8 cellular contexts compared by ENCODE assay signal in the genomic region with DNA sequence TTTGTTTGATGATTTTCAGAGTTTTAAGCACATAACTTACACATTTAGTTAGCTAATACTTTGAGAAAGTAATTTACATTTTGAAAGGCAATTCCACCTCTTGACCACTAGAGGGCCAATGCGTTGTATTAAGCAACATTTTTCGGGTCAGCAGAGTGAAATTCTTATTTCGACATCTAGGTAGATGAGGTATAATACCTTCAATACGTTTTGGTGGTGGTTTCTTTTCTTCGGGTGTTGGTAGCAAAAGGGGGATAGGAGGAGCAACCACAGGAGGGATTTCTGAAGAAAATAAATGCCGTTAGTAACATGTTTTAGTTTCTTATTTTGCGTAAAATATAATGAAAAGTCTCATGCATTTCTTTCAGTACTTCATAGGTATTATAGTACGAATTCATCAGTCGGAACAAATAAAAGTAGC.
DNase-seq lines count a peak whose midpoint lies in the region; ATAC-seq, FAIRE-seq and TF ChIP-seq lines count a peak whose summit lies in the region.

No MANE protein-coding gene starts in this region.

- no peak overlapping the region for H2AFZ ChIP-seq in KMS-11 (ENCODE audit: low read depth)
- no peak overlapping the region for H2AFZ ChIP-seq in astrocyte (ENCODE audit: low read depth, low read length)

- no peak overlapping the region for H3K4me2 ChIP-seq in KMS-11
- H3K4me2 ChIP-seq in astrocyte (ENCODE audit: low read length), result no peak overlapping the region

- no peak overlapping the region for H3K4me3 Mint-ChIP-seq in astrocyte (ENCODE audit: unreplicated experiment)
- H3K4me3 Mint-ChIP-seq in effector memory CD8-positive, alpha-beta T cell, result no peak overlapping the region

- no peaks in the 10 kb centered on the region for H3K4me1 ChIP-seq in cardiac muscle cell (ENCODE audit: low read depth)
- H3K4me1 ChIP-seq in KMS-11 (ENCODE audit: low read depth, poor library complexity, severe bottlenecking), result no peaks in the 10 kb centered on the region
- H3K4me1 ChIP-seq in astrocyte (ENCODE audit: insufficient read depth, low read length), result no peaks in the 10 kb centered on the region

- no peak overlapping the region for H3K27ac Mint-ChIP-seq in astrocyte (ENCODE audit: unreplicated experiment)
- H3K27ac Mint-ChIP-seq in effector memory CD8-positive, alpha-beta T cell, result no peak overlapping the region

- H3K27ac ChIP-seq in cardiac muscle cell, result peak overlapping the region; percentile 52
- H3K27ac ChIP-seq in KMS-11, result no peak overlapping the region
- H3K27ac ChIP-seq in astrocyte (ENCODE audit: low read depth, low read length), result no peak overlapping the region

- peaks cover 93% of the 10 kb centered on the region for H3K36me3 ChIP-seq in cardiac muscle cell
- no peaks in the 10 kb centered on the region for H3K36me3 ChIP-seq in KMS-11 (ENCODE audit: insufficient read depth)
- H3K36me3 ChIP-seq in astrocyte (ENCODE audit: insufficient read depth, low read length), result no peaks in the 10 kb centered on the region

- peak; percentile 55 for FAIRE-seq in astrocyte (lab: Jason Lieb, UNC)

- no peaks in the 10 kb centered on the region for H3K9me3 Mint-ChIP-seq in astrocyte (ENCODE audit: unreplicated experiment)
- no peaks in the 10 kb centered on the region for H3K9me3 Mint-ChIP-seq in effector memory CD8-positive, alpha-beta T cell

- H3K36me3 Mint-ChIP-seq in astrocyte (ENCODE audit: low read depth, unreplicated experiment), result no peaks in the 10 kb centered on the region
- no peaks in the 10 kb centered on the region for H3K36me3 Mint-ChIP-seq in effector memory CD8-positive, alpha-beta T cell (ENCODE audit: insufficient read depth)

- H4K20me1 ChIP-seq in KMS-11 (ENCODE audit: insufficient read depth), result no peaks in the 10 kb centered on the region
- H4K20me1 ChIP-seq in astrocyte (ENCODE audit: insufficient read depth, low read length), result no peaks in the 10 kb centered on the region

- no peaks in the 10 kb centered on the region for H3K79me2 ChIP-seq in KMS-11 (ENCODE audit: insufficient read depth, low read depth)
- no peaks in the 10 kb centered on the region for H3K79me2 ChIP-seq in astrocyte (ENCODE audit: insufficient read depth, low read length)

- H3K9me3 ChIP-seq in cardiac muscle cell (ENCODE audit: low read depth) (no peaks in the 10 kb centered on the region), astrocyte (ENCODE audit: insufficient read depth, low read depth, low read length) (no peaks in the 10 kb centered on the region)

- intact Hi-C loops in Right ventricle myocardium inferior (cut with DNase I), result no loop called here

- DNase-seq in cardiac muscle cell (ENCODE audit: low read depth in 1 of 2, low spot score in 1 of 2), result peak; percentile 48 to 60
- no peak for DNase-seq in Right ventricle myocardium inferior (ENCODE audit: missing footprints)
- peak; percentile 8 for DNase-seq in astrocyte (ENCODE audit: low read depth)
- DNase-seq in lung microvascular endothelial cell (ENCODE audit: low read depth in 2 of 2), result peak; percentile 43 to 50
- no peak for DNase-seq in activated effector memory CD4-positive, alpha-beta T cell treated with Interleukin-2 at 50 U/mL for 16 hours
- DNase-seq in effector memory CD8-positive, alpha-beta T cell, result no peak
- no peak for DNase-seq in nucleus accumbens (lab: John Stamatoyannopoulos, UW)

- no peak overlapping the region for H3K4me3 ChIP-seq in cardiac muscle cell
- no peak overlapping the region for H3K4me3 ChIP-seq in KMS-11 (IDR thresholded peaks at IDR 0.05; ENCODE audit: insufficient read depth, low read depth, low read length)
- no peak overlapping the region for H3K4me3 ChIP-seq in astrocyte (ENCODE audit: insufficient read depth, low read depth, low read length)

- no peaks in the 10 kb centered on the region for H3K4me1 Mint-ChIP-seq in astrocyte (ENCODE audit: low read depth, unreplicated experiment)
- H3K4me1 Mint-ChIP-seq in effector memory CD8-positive, alpha-beta T cell (ENCODE audit: low read depth in 2 of 2), result peaks cover 0 to 4% of the 10 kb centered on the region in 2 donors

- no peak for ATAC-seq in Right ventricle myocardium inferior
- no peak for ATAC-seq in effector memory CD8-positive, alpha-beta T cell (replicated peaks)

- TF ChIP-seq CTCF in cardiac muscle cell (IDR thresholded peaks at IDR 0.05; ENCODE audit: low read depth, low read length) (peak; percentile 93), KMS-11 (conservative IDR thresholded peaks at IDR 0.05; ENCODE audit: low read depth, low read length) (peak; percentile 89), astrocyte (IDR thresholded peaks at IDR 0.05; ENCODE audit: insufficient read depth, low read depth, low read length) (peak; percentile 90)

- H3K9ac ChIP-seq in KMS-11 (no peak overlapping the region), astrocyte (ENCODE audit: low read length) (no peak overlapping the region)

- no peaks in the 10 kb centered on the region for H3K27me3 Mint-ChIP-seq in astrocyte (ENCODE audit: low read depth, unreplicated experiment)
- H3K27me3 Mint-ChIP-seq in effector memory CD8-positive, alpha-beta T cell, result peaks cover 6 to 8% of the 10 kb centered on the region in 2 donors

- H3K27me3 ChIP-seq in cardiac muscle cell, result no peaks in the 10 kb centered on the region
- no peaks in the 10 kb centered on the region for H3K27me3 ChIP-seq in KMS-11 (ENCODE audit: insufficient read depth, low read depth)
- no peaks in the 10 kb centered on the region for H3K27me3 ChIP-seq in astrocyte (ENCODE audit: insufficient read depth, low read length)

Comparison
In these comparisons a context has a peak if more than half of its experiments do, and no peak if none do; other contexts are left out.
1. DNase-seq: peak in cardiac muscle cell (2 of 2), astrocyte (single experiment) and lung microvascular endothelial cell (2 of 2); none in Right ventricle myocardium inferior (single experiment), activated effector memory CD4-positive, alpha-beta T cell treated with Interleukin-2 at 50 U/mL for 16 hours (single experiment), effector memory CD8-positive, alpha-beta T cell (0 of 3) and nucleus accumbens (0 of 56).
2. Peak in every context shown above with its lines, with median percentiles within 50 percentile points of each other: CTCF ChIP-seq.